Comparison of ENCODE assay signal across 8 cellular contexts in the genomic region with DNA sequence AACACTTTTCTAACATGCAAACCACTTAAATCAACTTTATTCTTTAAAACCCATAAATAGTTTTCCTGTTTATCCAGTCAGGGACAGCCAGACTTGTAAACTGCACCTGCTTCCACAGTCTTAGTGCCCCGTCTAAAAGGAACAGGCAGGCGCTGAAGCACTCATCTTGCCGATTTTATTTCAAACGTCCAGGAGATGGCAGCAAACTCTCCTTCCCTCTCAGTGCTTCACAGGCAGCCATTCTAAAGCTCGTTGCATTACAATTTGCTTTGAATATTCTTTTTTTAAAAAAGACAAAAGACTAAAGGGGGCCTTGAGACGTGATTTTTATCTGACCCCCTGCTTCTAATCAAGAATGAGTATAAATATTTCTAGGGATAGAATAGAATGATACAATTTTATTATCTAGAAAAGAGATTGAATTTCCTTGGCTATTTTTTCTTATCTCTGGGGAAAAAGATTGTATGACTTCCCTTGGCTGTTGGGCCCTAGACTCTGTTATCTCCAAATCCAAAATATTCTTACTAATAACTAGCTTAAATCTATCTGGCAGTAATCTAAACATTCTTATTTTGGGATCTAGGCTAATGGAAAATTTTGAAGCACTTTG.
A peak's percentile ranks its signal among the peaks of the same experiment; 100 is the strongest.
DNase-seq lines count a peak whose midpoint lies in the region; ATAC-seq and TF ChIP-seq lines count a peak whose summit lies in the region.

No MANE protein-coding gene starts in this region.

- TF ChIP-seq CTCF in AG10803 (conservative IDR thresholded peaks at IDR 0.05; ENCODE audit: low read length): peak; percentile 79
- peak; percentile 32 to 56 for TF ChIP-seq CTCF in left lung (IDR thresholded peaks at IDR 0.05)

- peak overlapping the region in 1 of 2 donors; percentile 76 for H3K27ac ChIP-seq in left lung

- H3K4me3 ChIP-seq in AG10803 (ENCODE audit: low read length) (no peak overlapping the region), left lung (no peak overlapping the region)

- no peaks in the 10 kb centered on the region for H3K36me3 ChIP-seq in left lung

- DNase-seq in AG10803 (ENCODE audit: low read depth) (peak; percentile 77), NCI-H1694 treated with DMSO at 0.1 percent for 48 hours (lab: John Stamatoyannopoulos, UW) (peak; percentile 63), T1000 (lab: John Stamatoyannopoulos, UW) (peak; percentile 50), left lung (no peak)
- DNase-seq in central memory CD4-positive, alpha-beta T cell: peak; percentile 53
- DNase-seq in stimulated activated CD4-positive, alpha-beta T cell treated with anti-CD3 and anti-CD28 coated beads, TNF-alpha, amount 100 ng/mL, for 48 hours (ENCODE audit: low read depth in 3 of 3): peak; percentile 15 to 29 (median 19)

- H3K4me1 ChIP-seq in left lung: peaks cover 0 to 31% of the 10 kb centered on the region in 2 donors

- intact Hi-C loops in left lung (cut with DNase I): no loop called here

- ATAC-seq in GM18519 (IDR thresholded peaks at IDR 0.05; ENCODE audit: low FRiP score, unreplicated experiment) (peak; percentile 78), HG02973 (IDR thresholded peaks at IDR 0.05; ENCODE audit: unreplicated experiment) (peak; percentile 88), left lung (peak; percentile 91)

- no peaks in the 10 kb centered on the region for H3K27me3 ChIP-seq in left lung

- no peaks in the 10 kb centered on the region for H3K9me3 ChIP-seq in left lung

Comparison
In these comparisons a context has a peak if more than half of its experiments do, and no peak if none do; other contexts are left out.
1. DNase-seq: peak in AG10803 (single experiment), NCI-H1694 treated with DMSO at 0.1 percent for 48 hours (single experiment), T1000 (single experiment), central memory CD4-positive, alpha-beta T cell (single experiment) and stimulated activated CD4-positive, alpha-beta T cell treated with anti-CD3 and anti-CD28 coated beads, TNF-alpha, amount 100 ng/mL, for 48 hours (3 of 3); none in left lung (0 of 2).
2. Peak in every context shown above with its lines, with median percentiles within 50 percentile points of each other: ATAC-seq.